In the genomic region with DNA sequence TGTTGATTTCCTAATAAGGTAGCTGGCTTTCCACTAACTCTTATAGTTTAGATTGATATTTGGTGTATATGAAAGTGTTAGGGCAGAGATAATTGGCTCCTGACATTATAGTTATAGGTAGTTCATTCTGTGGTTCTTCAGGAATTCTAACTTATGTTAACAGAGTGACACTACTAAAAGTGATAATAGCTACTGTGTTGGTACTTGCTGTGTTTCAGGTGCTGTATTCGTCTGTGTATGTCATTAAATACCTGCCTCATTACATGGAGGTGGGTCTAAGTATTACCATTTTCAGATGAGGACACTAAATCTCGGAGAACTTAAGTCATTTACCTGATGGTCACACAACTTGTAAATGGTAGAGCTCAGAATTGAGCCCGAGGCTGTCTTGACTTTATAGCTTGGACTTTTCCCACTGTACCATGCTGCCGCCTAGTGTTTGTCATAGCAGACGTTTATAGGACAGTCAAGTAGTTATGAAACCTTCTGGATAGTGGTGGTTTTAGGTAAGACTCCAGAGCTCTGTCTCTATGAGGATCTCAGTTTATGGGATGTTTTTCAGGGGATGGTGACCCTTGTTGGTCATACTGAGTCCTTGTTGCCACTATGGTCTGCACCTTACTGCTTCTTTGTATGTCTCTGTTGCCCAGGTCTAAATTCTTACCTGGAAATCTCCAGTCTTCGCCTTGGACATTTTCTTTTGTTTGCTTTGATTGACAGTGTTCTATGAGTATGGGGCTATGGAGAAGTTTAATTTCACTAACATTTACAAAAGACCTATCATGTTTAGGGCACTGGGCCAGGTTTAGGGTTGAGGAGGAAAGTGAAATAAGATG, we compare ENCODE assay signal across 8 cellular contexts. TPM values are rescaled to one million over a fixed set of nuclear protein-coding genes. Genes with fewer than 3 reads are reported as not detected.
A peak's percentile ranks its signal among the peaks of the same experiment; 100 is the strongest.
DNase-seq lines count a peak whose midpoint lies in the region; ATAC-seq and TF ChIP-seq lines count a peak whose summit lies in the region.
"Not testable (repeated sequence)": the region's sequence is repeated elsewhere in the genome, so short reads cannot be mapped to it uniquely, and the experiment has no call there.

No MANE protein-coding gene starts in this region.

- not testable (repeated sequence) for H3K36me3 ChIP-seq in BJ (ENCODE audit: control insufficient read depth, insufficient read depth, low read length)

- CTCF ChIA-PET in BJ (lab: Yijun Ruan, JAX), result interaction anchor here (0.6 to 4.5 kb wide), 21 partner anchors 13 to 934 kb away, joined by 3 to 43 read pairs (median 4); no protein-coding TSS in a partner anchor

- peak; percentile 95 for ATAC-seq in sciatic nerve

- TF ChIP-seq POLR2A in NB4 (IDR thresholded peaks at IDR 0.05; ENCODE audit: extremely low read depth, insufficient read length), result not testable (repeated sequence)

- intact Hi-C loops in sciatic nerve (cut with DNase I), result not testable (repeated sequence)

- TF ChIP-seq CTCF in BJ (IDR thresholded peaks at IDR 0.05; ENCODE audit: insufficient read depth, low read depth, low read length), result peak; percentile 60
- not testable (repeated sequence) for TF ChIP-seq CTCF in NB4 (IDR thresholded peaks at IDR 0.05; ENCODE audit: low read depth, low read length)
- TF ChIP-seq CTCF in WI38 (IDR thresholded peaks at IDR 0.05; ENCODE audit: low read depth, low read length), result peak; percentile 54
- TF ChIP-seq CTCF in epithelial cell of proximal tubule (conservative IDR thresholded peaks at IDR 0.05; ENCODE audit: low read depth, low read length), result peak; percentile 74

- H3K4me3 ChIP-seq in BJ (ENCODE audit: low read depth, low read length); NB4 (ENCODE audit: low read depth, low read length); WI38 (ENCODE audit: low read depth, low read length); epithelial cell of proximal tubule (ENCODE audit: low read depth, low read length): not testable (repeated sequence)

- POLR2A ChIA-PET in BJ (lab: Charles Lee), result not testable (repeated sequence)

- not testable (repeated sequence) for H3K27me3 ChIP-seq in BJ (ENCODE audit: control insufficient read depth, insufficient read depth, low read length)

- peak; percentile 21 for DNase-seq in BJ (ENCODE audit: low read depth)
- peak; percentile 61 for DNase-seq in H4 (ENCODE audit: low spot score)
- peak; percentile 37 for DNase-seq in NB4 (ENCODE audit: low read depth)
- DNase-seq in NCI-H82 treated with DMSO at 0.1 percent for 48 hours (lab: John Stamatoyannopoulos, UW; ENCODE audit: unreplicated experiment), result peak; percentile 42
- DNase-seq in epithelial cell of proximal tubule (ENCODE audit: low read depth), result peak; percentile 33
- DNase-seq in kidney tubule cell (ENCODE audit: low spot score), result peak; percentile 74
- peak; percentile 76 for DNase-seq in sciatic nerve (ENCODE audit: low spot score)

RNA-seq across cellular contexts. Expression of a gene that starts 9.7 kb away (rescaled TPM):
- polyA plus RNA-seq in BJ (2011; rRNA removed), result 6.0 and 7.2 TPM in 2 replicates
- polyA minus RNA-seq in BJ (2011; rRNA and poly(A)+ RNA removed), result 2.5 and 3.6 TPM in 2 replicates
- total RNA-seq in H4 (2014; rRNA removed; shearing (Covaris generic)), result 17.1 and 17.5 TPM in 2 replicates
- 11.6 and 39.9 TPM in 2 replicates for total RNA-seq in epithelial cell of proximal tubule
- 26.3 TPM for total RNA-seq in sciatic nerve

Comparison
In these comparisons a context has a peak if more than half of its experiments do, and no peak if none do; other contexts are left out.
1. DNase-seq: peak in every context shown above with its lines; median percentile 76 in sciatic nerve; 74 in kidney tubule cell; 61 in H4; 42 in NCI-H82 treated with DMSO at 0.1 percent for 48 hours; 37 in NB4; 33 in epithelial cell of proximal tubule; 21 in BJ.